ENCODE assay signal across 8 cellular contexts in the genomic region with DNA sequence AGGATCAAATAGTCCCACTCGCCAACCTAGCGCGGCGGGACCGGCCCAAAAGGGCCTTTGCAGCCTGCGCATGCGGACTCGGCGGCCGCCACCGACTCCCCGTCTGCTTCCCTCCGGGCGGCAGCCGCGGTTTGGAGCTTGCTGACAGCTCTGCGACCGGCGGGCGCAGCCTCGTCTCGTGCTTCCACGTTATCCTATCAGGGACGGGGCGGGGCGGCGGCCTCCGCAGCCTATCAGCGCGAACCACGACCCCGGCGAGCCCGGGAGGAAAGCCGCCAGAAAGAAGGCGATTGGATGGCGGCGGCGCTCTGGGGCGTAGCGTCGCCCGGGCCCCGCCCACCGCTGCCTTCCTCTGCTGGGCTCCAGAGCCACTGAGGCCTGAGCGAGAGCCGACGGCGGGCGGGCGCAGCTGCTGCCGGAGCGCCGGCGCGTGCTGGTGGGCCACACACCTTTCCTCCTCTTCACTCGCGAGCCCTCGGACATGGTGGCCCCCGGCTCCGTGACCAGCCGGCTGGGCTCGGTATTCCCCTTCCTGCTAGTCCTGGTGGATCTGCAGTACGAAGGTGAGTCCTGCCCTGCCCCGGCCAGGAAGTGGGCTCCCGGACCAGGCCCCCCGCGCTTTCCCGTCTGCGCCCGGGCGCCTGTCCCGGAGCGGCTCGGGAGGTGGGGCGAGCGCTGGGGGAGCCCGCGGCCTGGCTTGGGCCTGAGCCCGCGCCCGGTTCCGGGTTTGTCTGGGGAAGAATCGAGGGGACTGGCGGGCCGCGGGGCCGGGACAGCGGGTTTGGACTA. TPM values are rescaled to one million over a fixed set of nuclear protein-coding genes. Genes with fewer than 3 reads are reported as not detected.
A peak's percentile ranks its signal among the peaks of the same experiment; 100 is the strongest.
DNase-seq lines count a peak whose midpoint lies in the region; ATAC-seq, FAIRE-seq and TF ChIP-seq lines count a peak whose summit lies in the region.

A gene with protein sequence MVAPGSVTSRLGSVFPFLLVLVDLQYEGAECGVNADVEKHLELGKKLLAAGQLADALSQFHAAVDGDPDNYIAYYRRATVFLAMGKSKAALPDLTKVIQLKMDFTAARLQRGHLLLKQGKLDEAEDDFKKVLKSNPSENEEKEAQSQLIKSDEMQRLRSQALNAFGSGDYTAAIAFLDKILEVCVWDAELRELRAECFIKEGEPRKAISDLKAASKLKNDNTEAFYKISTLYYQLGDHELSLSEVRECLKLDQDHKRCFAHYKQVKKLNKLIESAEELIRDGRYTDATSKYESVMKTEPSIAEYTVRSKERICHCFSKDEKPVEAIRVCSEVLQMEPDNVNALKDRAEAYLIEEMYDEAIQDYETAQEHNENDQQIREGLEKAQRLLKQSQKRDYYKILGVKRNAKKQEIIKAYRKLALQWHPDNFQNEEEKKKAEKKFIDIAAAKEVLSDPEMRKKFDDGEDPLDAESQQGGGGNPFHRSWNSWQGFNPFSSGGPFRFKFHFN (plus strand): TSS at position 365 of the 789 bp plus-strand sequence. CDS start 117 bp downstream, at position 482.

- H3K9me3 ChIP-seq in iPS-20b (ENCODE audit: insufficient read depth, low read depth, low read length) = no peaks in the 10 kb centered on the region; the same call in 1 of the 2 replicates
- no peaks in the 10 kb centered on the region for H3K9me3 ChIP-seq in small intestine (ENCODE audit: control insufficient read depth, low read depth)

- ATAC-seq in GM18907 (IDR thresholded peaks at IDR 0.05; ENCODE audit: unreplicated experiment) (peak; percentile 96), HG03159 (IDR thresholded peaks at IDR 0.05; ENCODE audit: unreplicated experiment) (peak; percentile 90)

- H3K4me3 ChIP-seq in AG04449 (ENCODE audit: low read depth, low read length) (peak within 1 kb of the TSS; percentile 90), WI38 (ENCODE audit: low read depth, low read length) (peak within 1 kb of the TSS; percentile 86), bronchial epithelial cell (ENCODE audit: low read depth, low read length) (peak within 1 kb of the TSS; percentile 73), iPS-20b (ENCODE audit: low read length) (peak within 1 kb of the TSS; percentile 86), small intestine (ENCODE audit: low read depth in 1 of 2, low read length in 2 of 2) (peak within 1 kb of the TSS; percentile 84 to 98)

- H3K27me3 ChIP-seq in bronchial epithelial cell (ENCODE audit: control insufficient read depth, insufficient read depth, low read length) (no peaks in the 10 kb centered on the region), iPS-20b (ENCODE audit: insufficient read depth, low read length) (peaks cover 8% of the 10 kb centered on the region; the same call in 1 of the 2 replicates), small intestine (ENCODE audit: control insufficient read depth in 2 of 2, insufficient read depth in 2 of 2, low read length in 2 of 2) (no peaks in the 10 kb centered on the region)

- H3K4me1 ChIP-seq in iPS-20b (ENCODE audit: insufficient read depth, low read length) (peaks cover 9% of the 10 kb centered on the region; the same call in 1 of the 2 replicates), small intestine (ENCODE audit: control insufficient read depth in 2 of 2, insufficient read depth in 1 of 2, low read depth in 1 of 2, low read length in 1 of 2) (peaks cover 0 to 5% of the 10 kb centered on the region in 2 donors)

- H3K36me3 ChIP-seq in bronchial epithelial cell (ENCODE audit: control insufficient read depth, insufficient read depth, low read length) (no peaks in the 10 kb centered on the region), iPS-20b (ENCODE audit: insufficient read depth, low read depth, low read length) (no peaks in the 10 kb centered on the region), small intestine (ENCODE audit: control insufficient read depth in 2 of 2, insufficient read depth in 2 of 2, low read length in 2 of 2) (no peaks in the 10 kb centered on the region)

- POLR2A ChIA-PET in AG04449 (lab: Yijun Ruan, JAX) = interaction anchor here (0.6 to 1.3 kb wide), 9 partner anchors 13 to 1688 kb away, joined by 3 to 13 read pairs (median 4); a partner anchor contains a TSS

- CTCF ChIA-PET in AG04449 (lab: Yijun Ruan, JAX) = interaction anchor here (1.1 to 1.3 kb wide), 4 partner anchors 8 to 159 kb away, joined by 3 to 6 read pairs (median 4); no protein-coding TSS in a partner anchor

- TF ChIP-seq CTCF in AG04449 (IDR thresholded peaks at IDR 0.05; ENCODE audit: insufficient read depth, low read length, missing control alignments) = no peak
- no peak for TF ChIP-seq CTCF in WI38 (IDR thresholded peaks at IDR 0.05; ENCODE audit: low read depth, low read length)
- TF ChIP-seq CTCF in bronchial epithelial cell (IDR thresholded peaks at IDR 0.05; ENCODE audit: insufficient read depth, low read length, severe bottlenecking) = no peak

- H3K27ac ChIP-seq in iPS-20b (ENCODE audit: low read length) (no peak within 1 kb of the TSS), small intestine (ENCODE audit: low read depth in 1 of 2, low read length in 1 of 2) (peak within 1 kb of the TSS; percentile 92 to 97)

- peak; percentile 78 for DNase-seq in AG04449 (ENCODE audit: low read depth, low spot score)
- peak; percentile 94 for DNase-seq in NCI-H2227 treated with DMSO at 0.1 percent for 48 hours (lab: John Stamatoyannopoulos, UW)
- peak; percentile 91 for DNase-seq in bronchial epithelial cell (ENCODE audit: low read depth)
- peak; percentile 98 for DNase-seq in small intestine

- FAIRE-seq in bronchial epithelial cell (lab: Jason Lieb, UNC) (no peak), small intestine (lab: Jason Lieb, UNC) (peak; percentile 10)

- H3K9ac ChIP-seq in iPS-20b (ENCODE audit: low read depth, low read length) = peak within 1 kb of the TSS; percentile 86; the same call in 1 of the 2 replicates

- 0 to 1% (median 0%) methylated on average over 76 to 89 of the region's 89 CpGs for WGBS in small intestine, 3 donors

RNA-seq across cellular contexts. Expression of the gene that starts here (rescaled TPM):
- 58.4 and 72.7 TPM in 2 replicates for total RNA-seq in bronchial epithelial cell
- polyA plus RNA-seq in small intestine = 10 to 100 TPM in 1 of 3 donors, 1 to 10 TPM in 2; 8.7 to 29.1 (median 9.5) TPM
